ENCODE assay signal across 9 cellular contexts in the genomic region with DNA sequence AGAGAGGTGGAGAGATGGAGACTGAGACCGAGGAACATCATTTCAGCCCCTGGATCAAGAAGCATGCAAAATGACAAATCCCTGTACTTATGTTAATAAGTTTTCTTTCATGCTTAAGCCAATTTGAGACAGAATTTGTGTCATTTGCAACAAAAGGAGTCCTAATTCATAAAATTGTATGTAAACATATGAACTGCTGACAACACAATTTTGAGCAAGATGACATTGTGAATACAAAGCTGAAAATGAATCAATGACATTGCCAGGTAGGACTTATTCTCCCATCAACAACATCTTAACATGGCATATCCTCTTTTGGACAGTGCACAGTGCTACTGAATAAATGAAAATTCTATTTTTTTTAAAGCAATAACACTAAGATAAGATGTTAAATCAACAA.
"Had no signal": no experiment of that assay in that cellular context is flagged by ENCODE, and none has a peak within 500 bp of the region (broad histone marks: within the 10 kb centered on the region; RNA-seq: fewer than 3 reads in every experiment).

No MANE protein-coding gene starts in this region.

- H3K4me3 ChIP-seq: GM23248 had no signal

- FAIRE-seq: H1, H54 had no signal

- H3K27ac Mint-ChIP-seq: H9, HFFc6, IgD-negative memory B cell had no signal

- H3K4me3 Mint-ChIP-seq: H9, HFFc6, IgD-negative memory B cell had no signal

- H3K36me3 Mint-ChIP-seq: IgD-negative memory B cell had no signal

- H2AFZ ChIP-seq: GM23248 had no signal

- H3K27me3 Mint-ChIP-seq: IgD-negative memory B cell had no signal

- ATAC-seq: HCT116 had no signal

- H3K4me1 Mint-ChIP-seq: IgD-negative memory B cell had no signal

- DNase-seq: GM23248, H9, HFFc6, KG1 had no signal

- H3K9ac ChIP-seq: GM23248 had no signal

- H3K27ac ChIP-seq: GM23248, HL-60 had no signal
